Comparison of ENCODE assay signal across 36 cellular contexts in the genomic region with DNA sequence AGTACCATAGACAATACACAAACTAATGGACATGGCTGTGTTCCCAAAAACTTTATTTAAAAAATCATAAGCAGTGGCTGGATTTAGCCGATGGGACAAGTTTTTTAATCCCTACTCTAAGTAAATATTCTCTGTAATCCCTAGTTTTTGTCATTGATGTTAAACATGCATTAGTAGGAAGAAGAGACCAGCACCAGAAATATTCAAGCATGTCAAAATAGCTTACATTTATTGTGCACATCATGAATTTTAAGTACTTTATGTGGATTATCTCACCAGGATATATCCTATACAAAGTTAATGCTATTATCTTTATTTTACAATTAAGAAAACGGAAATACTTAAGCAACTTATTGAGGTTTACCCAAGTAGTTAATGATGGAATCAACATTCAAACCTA.
"Had no signal": no experiment of that assay in that cellular context is flagged by ENCODE, and none has a peak within 500 bp of the region (broad histone marks: within the 10 kb centered on the region; RNA-seq: fewer than 3 reads in every experiment).

No MANE protein-coding gene starts in this region.

- H3K27me3 ChIP-seq: adrenal gland, body of pancreas, brain microvascular endothelial cell, breast epithelium had no signal

- H3K36me3 Mint-ChIP-seq: activated CD4-positive, alpha-beta memory T cell treated with anti-CD3 and anti-CD28 coated beads for 36 hours; activated naive CD4-positive, alpha-beta T cell treated with anti-CD3 and anti-CD28 coated beads, Interleukin-2, amount 50 U/mL, for 72 hours; activated naive CD8-positive, alpha-beta T cell treated with anti-CD3 and anti-CD28 coated beads for 36 hours had no signal

- H3K9me3 ChIP-seq: adrenal gland, breast epithelium had no signal

- DNase-seq: activated B cell treated with CpG ODN at 0.5 μM for 24 hours; activated CD4-positive, alpha-beta memory T cell treated with anti-CD3 and anti-CD28 coated beads for 36 hours; activated CD4-positive, alpha-beta T cell treated with anti-CD3 and anti-CD28 coated beads for 4 hours; activated CD4-positive, alpha-beta T cell treated with anti-CD3 and anti-CD28 coated beads, Interleukin-2, amount 10 ng/mL, durations not matched to agents 24 days and 14 days; activated CD4-positive, alpha-beta T cell treated with anti-CD3 and anti-CD28 coated beads, Interleukin-2, amount 50 U/mL, for 1 hour; activated CD4-positive, alpha-beta T cell treated with anti-CD3 and anti-CD28 coated beads, Interleukin-2, amount 50 U/mL, for 4 hours; activated CD4-positive, CD25-positive, alpha-beta regulatory T cell treated with anti-CD3 and anti-CD28 coated beads, Interleukin-2, amount 50 U/mL, for 72 hours; activated CD8-positive, alpha-beta memory T cell treated with anti-CD3 and anti-CD28 coated beads, Interleukin-2, amount 50 U/mL, for 4 hours; activated CD8-positive, alpha-beta T cell treated with anti-CD3 and anti-CD28 coated beads for 36 hours; activated effector memory CD4-positive, alpha-beta T cell treated with anti-CD3 and anti-CD28 coated beads, Interleukin-2, amount 50 U/mL, for 16 hours; activated gamma-delta T cell treated with Interleukin-2 at 50 U/mL for 16 hours; activated naive CD4-positive, alpha-beta T cell; activated naive CD4-positive, alpha-beta T cell treated with anti-CD3 and anti-CD28 coated beads for 36 hours; activated naive CD4-positive, alpha-beta T cell treated with anti-CD3 and anti-CD28 coated beads, Interleukin-2, amount 50 U/mL, for 16 hours; activated naive CD8-positive, alpha-beta T cell treated with anti-CD3 and anti-CD28 coated beads for 36 hours; activated T-cell treated with anti-CD3 and anti-CD28 coated beads for 4 hours; activated T-cell treated with anti-CD3 and anti-CD28 coated beads, Interleukin-2, amount 50 U/mL, for 1 hour; activated T-cell treated with anti-CD3 and anti-CD28 coated beads, Interleukin-2, amount 50 U/mL, for 4 hours; activated T-cell treated with anti-CD3 and anti-CD28 coated beads, Interleukin-2, amount 50 U/mL, for 72 hours; adrenal gland; amniotic stem cell; aorta; body of pancreas; brain microvascular endothelial cell; central memory CD4-positive, alpha-beta T cell; T-helper 2 cell; T-helper 9 cell had no signal

- H3K27ac Mint-ChIP-seq: activated B cell treated with CpG ODN at 0.5 μM for 24 hours; activated CD4-positive, alpha-beta memory T cell treated with anti-CD3 and anti-CD28 coated beads for 36 hours; activated CD4-positive, alpha-beta T cell treated with anti-CD3 and anti-CD28 coated beads, Interleukin-2, amount 10 ng/mL, durations not matched to agents 24 days and 14 days; activated CD8-positive, alpha-beta T cell treated with anti-CD3 and anti-CD28 coated beads for 36 hours; activated naive CD4-positive, alpha-beta T cell treated with anti-CD3 and anti-CD28 coated beads for 36 hours; activated naive CD4-positive, alpha-beta T cell treated with anti-CD3 and anti-CD28 coated beads, Interleukin-2, amount 50 U/mL, for 72 hours; activated naive CD8-positive, alpha-beta T cell treated with anti-CD3 and anti-CD28 coated beads for 36 hours; activated T-cell treated with anti-CD3 and anti-CD28 coated beads, Interleukin-2, amount 50 U/mL, for 72 hours; activated T-helper 1 cell treated with anti-CD3 and anti-CD28 coated beads, Interleukin-12 subunit alpha, Interleukin-12 subunit beta, Interleukin-2, Interleukin-4 antibody, amounts not matched to agents 30 ng/mL and 10 ng/mL and 1 ng/mL, durations not matched to agents 14 hours and 24 hours and 36 hours; activated T-helper 17 cell treated with anti-CD3 and anti-CD28 coated beads, Interleukin-2, amount 50 U/mL, for 72 hours; T-helper 1 cell treated with Interleukin-12 subunit alpha and Interleukin-12 subunit beta and Interleukin-4 antibody, amounts not matched to agents 30 μg/mL and 1 μg/mL, for 36 hours; T-helper 2 cell treated with Interferon-gamma antibody and Interleukin-4, amounts not matched to agents 5 μg/mL and 100 μg/mL, for 36 hours had no signal

- H3K4me1 Mint-ChIP-seq: activated CD4-positive, alpha-beta T cell treated with anti-CD3 and anti-CD28 coated beads, Interleukin-2, amount 10 ng/mL, durations not matched to agents 24 days and 14 days; activated naive CD8-positive, alpha-beta T cell treated with anti-CD3 and anti-CD28 coated beads for 36 hours; activated T-helper 17 cell treated with anti-CD3 and anti-CD28 coated beads, Interleukin-2, amount 50 U/mL, for 72 hours had no signal

- H3K4me3 ChIP-seq: adrenal gland, body of pancreas, breast epithelium had no signal

- H3K9me3 Mint-ChIP-seq: activated B cell treated with CpG ODN at 0.5 μM for 24 hours; activated CD4-positive, alpha-beta memory T cell treated with anti-CD3 and anti-CD28 coated beads for 36 hours; activated CD4-positive, alpha-beta T cell treated with anti-CD3 and anti-CD28 coated beads, Interleukin-2, amount 10 ng/mL, durations not matched to agents 24 days and 14 days; activated CD8-positive, alpha-beta T cell treated with anti-CD3 and anti-CD28 coated beads for 36 hours; activated naive CD4-positive, alpha-beta T cell treated with anti-CD3 and anti-CD28 coated beads for 36 hours; activated naive CD4-positive, alpha-beta T cell treated with anti-CD3 and anti-CD28 coated beads, Interleukin-2, amount 50 U/mL, for 72 hours; activated naive CD8-positive, alpha-beta T cell treated with anti-CD3 and anti-CD28 coated beads for 36 hours; activated T-cell treated with anti-CD3 and anti-CD28 coated beads, Interleukin-2, amount 50 U/mL, for 4 hours; activated T-cell treated with anti-CD3 and anti-CD28 coated beads, Interleukin-2, amount 50 U/mL, for 72 hours; activated T-helper 1 cell treated with anti-CD3 and anti-CD28 coated beads, Interleukin-12 subunit alpha, Interleukin-12 subunit beta, Interleukin-2, Interleukin-4 antibody, amounts not matched to agents 30 ng/mL and 10 ng/mL and 1 ng/mL, durations not matched to agents 14 hours and 24 hours and 36 hours; activated T-helper 17 cell treated with anti-CD3 and anti-CD28 coated beads, Interleukin-2, amount 50 U/mL, for 72 hours; T-helper 1 cell treated with Interleukin-12 subunit alpha and Interleukin-12 subunit beta and Interleukin-4 antibody, amounts not matched to agents 30 μg/mL and 1 μg/mL, for 36 hours; T-helper 2 cell treated with Interferon-gamma antibody and Interleukin-4, amounts not matched to agents 5 μg/mL and 100 μg/mL, for 36 hours had no signal

- FAIRE-seq: astrocyte, TTC549 had no signal

- H3K36me3 ChIP-seq: adrenal gland, brain microvascular endothelial cell had no signal

- ATAC-seq: activated CD8-positive, alpha-beta T cell treated with anti-CD3 and anti-CD28 coated beads for 36 hours; activated naive CD4-positive, alpha-beta T cell treated with anti-CD3 and anti-CD28 coated beads, Interleukin-2, amount 50 U/mL, for 72 hours; activated T-cell treated with anti-CD3 and anti-CD28 coated beads, Interleukin-2, amount 50 U/mL, for 4 hours; activated T-cell treated with anti-CD3 and anti-CD28 coated beads, Interleukin-2, amount 50 U/mL, for 72 hours; activated T-helper 17 cell treated with anti-CD3 and anti-CD28 coated beads, Interleukin-2, amount 50 U/mL, for 72 hours; body of pancreas had no signal

- H3K4me1 ChIP-seq: adrenal gland, body of pancreas, breast epithelium had no signal

- H3K27ac ChIP-seq: adrenal gland, body of pancreas, brain microvascular endothelial cell, breast epithelium, VCaP had no signal

- H3K4me3 Mint-ChIP-seq: activated B cell treated with CpG ODN at 0.5 μM for 24 hours; activated CD4-positive, alpha-beta memory T cell treated with anti-CD3 and anti-CD28 coated beads for 36 hours; activated CD4-positive, alpha-beta T cell treated with anti-CD3 and anti-CD28 coated beads, Interleukin-2, amount 10 ng/mL, durations not matched to agents 24 days and 14 days; activated CD8-positive, alpha-beta T cell treated with anti-CD3 and anti-CD28 coated beads for 36 hours; activated naive CD4-positive, alpha-beta T cell treated with anti-CD3 and anti-CD28 coated beads for 36 hours; activated naive CD8-positive, alpha-beta T cell treated with anti-CD3 and anti-CD28 coated beads for 36 hours; activated T-cell treated with anti-CD3 and anti-CD28 coated beads, Interleukin-2, amount 50 U/mL, for 4 hours; activated T-cell treated with anti-CD3 and anti-CD28 coated beads, Interleukin-2, amount 50 U/mL, for 72 hours; activated T-helper 1 cell treated with anti-CD3 and anti-CD28 coated beads, Interleukin-12 subunit alpha, Interleukin-12 subunit beta, Interleukin-2, Interleukin-4 antibody, amounts not matched to agents 30 ng/mL and 10 ng/mL and 1 ng/mL, durations not matched to agents 14 hours and 24 hours and 36 hours; activated T-helper 17 cell treated with anti-CD3 and anti-CD28 coated beads, Interleukin-2, amount 50 U/mL, for 72 hours; T-helper 1 cell treated with Interleukin-12 subunit alpha and Interleukin-12 subunit beta and Interleukin-4 antibody, amounts not matched to agents 30 μg/mL and 1 μg/mL, for 36 hours; T-helper 2 cell treated with Interferon-gamma antibody and Interleukin-4, amounts not matched to agents 5 μg/mL and 100 μg/mL, for 36 hours had no signal
